18 cellular contexts compared by ENCODE assay signal in genomic region chr7:151195616-151196450, GRCh38. TPM values are rescaled to one million over a fixed set of nuclear protein-coding genes. Genes with fewer than 3 reads are reported as not detected.
DNase-seq lines count a peak whose midpoint lies in the region; ATAC-seq and TF ChIP-seq lines count a peak whose summit lies in the region.
"Had no signal": no experiment of that assay in that cellular context is flagged by ENCODE, and none has a peak within 500 bp of the region (broad histone marks: within the 10 kb centered on the region; RNA-seq: fewer than 3 reads in every experiment).

No MANE protein-coding gene starts in this region.

- H3K27ac ChIP-seq in GM23338 (ENCODE audit: low read depth) (no peak overlapping the region), WERI-Rb-1 (no peak overlapping the region)
- H3K27ac ChIP-seq: SK-N-MC had no signal

- no peaks in the 10 kb centered on the region for H4K20me1 ChIP-seq in GM23338 (replicated peaks; ENCODE audit: insufficient read depth)

- H3K4me3 ChIP-seq in GM23338: no peak overlapping the region
- no peak overlapping the region for H3K4me3 ChIP-seq in WERI-Rb-1 (ENCODE audit: low read depth, low read length)
- H3K4me3 ChIP-seq: GM12878, MG63, SK-N-MC had no signal

- H3K36me3 Mint-ChIP-seq in GM23338 (ENCODE audit: low read depth): no peaks in the 10 kb centered on the region
- H3K36me3 Mint-ChIP-seq in activated CD8-positive, alpha-beta T cell treated with anti-CD3 and anti-CD28 coated beads for 36 hours (ENCODE audit: low read depth): no peaks in the 10 kb centered on the region
- H3K36me3 Mint-ChIP-seq in naive thymus-derived CD8-positive, alpha-beta T cell: no peaks in the 10 kb centered on the region

- H3F3A ChIP-seq in GM23338 (replicated peaks; ENCODE audit: low read depth): no peaks in the 10 kb centered on the region

- no peak overlapping the region for H2AFZ ChIP-seq in GM23338

- CTCF ChIA-PET in HEK293T (lab: Yijun Ruan, JAX): no interaction called here
- CTCF ChIA-PET in activated CD8-positive, alpha-beta T cell treated with anti-CD3 and anti-CD28 coated beads for 36 hours (lab: Charles Lee): no interaction called here

- no peak overlapping the region for H3K27ac Mint-ChIP-seq in GM23338
- H3K27ac Mint-ChIP-seq in activated CD8-positive, alpha-beta T cell treated with anti-CD3 and anti-CD28 coated beads for 36 hours: no peak overlapping the region
- no peak overlapping the region for H3K27ac Mint-ChIP-seq in naive thymus-derived CD8-positive, alpha-beta T cell

- peak in 1 of 2 experiments; percentile 38; a peak in 1 of 4 replicates for TF ChIP-seq CTCF in GM23338 (conservative IDR thresholded peaks at IDR 0.05; ENCODE audit: low read depth in 2 of 2)
- peak; percentile 32 for TF ChIP-seq CTCF in WERI-Rb-1 (IDR thresholded peaks at IDR 0.05; ENCODE audit: low read depth, low read length)
- no peak for TF ChIP-seq CTCF in activated CD8-positive, alpha-beta T cell treated with anti-CD3 and anti-CD28 coated beads for 36 hours (IDR thresholded peaks at IDR 0.05)

- no peaks in the 10 kb centered on the region for H3K79me2 ChIP-seq in GM23338 (replicated peaks; ENCODE audit: insufficient read depth)

- no peak overlapping the region for H3K4me3 Mint-ChIP-seq in GM23338
- H3K4me3 Mint-ChIP-seq in activated CD8-positive, alpha-beta T cell treated with anti-CD3 and anti-CD28 coated beads for 36 hours: no peak overlapping the region
- H3K4me3 Mint-ChIP-seq in naive thymus-derived CD8-positive, alpha-beta T cell: no peak overlapping the region

- peaks cover 2% of the 10 kb centered on the region; the same call in 1 of the 2 replicates for H3K4me1 ChIP-seq in GM23338 (ENCODE audit: insufficient read depth)

- ATAC-seq in GM23338: peak; percentile 55
- no peak for ATAC-seq in activated CD8-positive, alpha-beta T cell treated with anti-CD3 and anti-CD28 coated beads for 36 hours
- ATAC-seq in naive thymus-derived CD8-positive, alpha-beta T cell: no peak
- ATAC-seq: GM12878, HCT116 had no signal

- peak; percentile 43 for DNase-seq in GM23338 (ENCODE audit: low spot score)
- DNase-seq in WERI-Rb-1: no peak
- DNase-seq in iPS-NIHi11 (ENCODE audit: low spot score): peak; percentile 61
- no peak for DNase-seq in HEK293T (ENCODE audit: extremely low spot score)
- no peak for DNase-seq in activated CD8-positive, alpha-beta T cell treated with anti-CD3 and anti-CD28 coated beads for 36 hours
- no peak for DNase-seq in naive thymus-derived CD8-positive, alpha-beta T cell
- DNase-seq: C1 segment of cervical spinal cord, DMS 273 treated with DMSO at 0.1 percent for 48 hours, GDM1, MG63, NCI-H1092 treated with DMSO at 0.1 percent for 48 hours, NCI-H2081 treated with DMSO at 0.1 percent for 48 hours, NCI-H524, Right ventricle myocardium superior had no signal

- H3K9me2 ChIP-seq in GM23338 (ENCODE audit: insufficient read depth): no peaks in the 10 kb centered on the region

- H3K27me3 ChIP-seq in GM23338 (ENCODE audit: insufficient read depth) (no peaks in the 10 kb centered on the region), WERI-Rb-1 (ENCODE audit: insufficient read depth, low read depth, severe bottlenecking) (no peaks in the 10 kb centered on the region)
- H3K27me3 ChIP-seq: MG63 had no signal

- no peaks in the 10 kb centered on the region for H3K9me3 ChIP-seq in WERI-Rb-1 (ENCODE audit: severe bottlenecking)
- H3K9me3 ChIP-seq: MG63 had no signal

- POLR2A ChIA-PET in HEK293T (lab: Yijun Ruan, JAX): interaction anchor here (1.6 kb wide), 1 partner anchor 11 kb away, joined by 4 read pairs; no protein-coding TSS in a partner anchor
- POLR2A ChIA-PET in activated CD8-positive, alpha-beta T cell treated with anti-CD3 and anti-CD28 coated beads for 36 hours (lab: Charles Lee): no interaction called here
- POLR2A ChIA-PET in naive thymus-derived CD8-positive, alpha-beta T cell (lab: Charles Lee): no interaction called here

- H3K4me1 Mint-ChIP-seq in GM23338: peaks cover 5% of the 10 kb centered on the region; the same call in 1 of the 3 replicates
- H3K4me1 Mint-ChIP-seq in activated CD8-positive, alpha-beta T cell treated with anti-CD3 and anti-CD28 coated beads for 36 hours (ENCODE audit: low read depth): no peaks in the 10 kb centered on the region
- peaks cover 0 to 12% (median 6%) of the 10 kb centered on the region in 4 donors for H3K4me1 Mint-ChIP-seq in naive thymus-derived CD8-positive, alpha-beta T cell

- H3K4me2 ChIP-seq in GM23338: no peak overlapping the region

- H3K36me3 ChIP-seq in GM23338 (ENCODE audit: insufficient read depth): no peaks in the 10 kb centered on the region
- H3K36me3 ChIP-seq in WERI-Rb-1: no peaks in the 10 kb centered on the region
- H3K36me3 ChIP-seq: MG63 had no signal

- H3K27me3 Mint-ChIP-seq in GM23338 (ENCODE audit: insufficient read depth, low read depth, poor library complexity): peaks cover 2% of the 10 kb centered on the region
- H3K27me3 Mint-ChIP-seq in activated CD8-positive, alpha-beta T cell treated with anti-CD3 and anti-CD28 coated beads for 36 hours: peaks cover 2% of the 10 kb centered on the region
- peaks cover 0 to 7% (median 3%) of the 10 kb centered on the region in 5 donors for H3K27me3 Mint-ChIP-seq in naive thymus-derived CD8-positive, alpha-beta T cell

- intact Hi-C loops in activated CD8-positive, alpha-beta T cell treated with anti-CD3 and anti-CD28 coated beads for 36 hours (cut with micrococcal nuclease): no loop called here

- no peaks in the 10 kb centered on the region for H3K9me3 Mint-ChIP-seq in GM23338
- H3K9me3 Mint-ChIP-seq in activated CD8-positive, alpha-beta T cell treated with anti-CD3 and anti-CD28 coated beads for 36 hours: no peaks in the 10 kb centered on the region
- no peaks in the 10 kb centered on the region for H3K9me3 Mint-ChIP-seq in naive thymus-derived CD8-positive, alpha-beta T cell

TF ChIP-seq in GM23338, 12 proteins besides CTCF, POLR2A, EP300 and RAD21 (continues in another document):
- no peak for TF ChIP-seq CREB1 (CRISPR knock-in tag; IDR thresholded peaks at IDR 0.05; ENCODE audit: low read depth)

TF ChIP-seq in HEK293T, 16 proteins besides CTCF, POLR2A, EP300 and RAD21:
- TF ChIP-seq BHLHE40 (IDR thresholded peaks at IDR 0.05; ENCODE audit: borderline replicate concordance) (no peak), NFRKB (IDR thresholded peaks at IDR 0.05) (no peak), FOXM1 (IDR thresholded peaks at IDR 0.05; ENCODE audit: borderline replicate concordance) (no peak), FOXK2 (IDR thresholded peaks at IDR 0.05) (no peak), ZNF384 (IDR thresholded peaks at IDR 0.05) (no peak), CTBP1 (IDR thresholded peaks at IDR 0.05; ENCODE audit: borderline replicate concordance) (no peak), ARNT (IDR thresholded peaks at IDR 0.05) (no peak), LEF1 (IDR thresholded peaks at IDR 0.05; ENCODE audit: borderline replicate concordance) (no peak), ELF4 (IDR thresholded peaks at IDR 0.05) (no peak), L3MBTL2 (conservative IDR thresholded peaks at IDR 0.05) (no peak), SP1 (IDR thresholded peaks at IDR 0.05) (no peak), SUZ12 (IDR thresholded peaks at IDR 0.05) (no peak), TARDBP (IDR thresholded peaks at IDR 0.05) (no peak), FOXA1 (IDR thresholded peaks at IDR 0.05) (no peak), HDGF (IDR thresholded peaks at IDR 0.05; ENCODE audit: borderline replicate concordance) (no peak)
- TF ChIP-seq, protein P1, sequence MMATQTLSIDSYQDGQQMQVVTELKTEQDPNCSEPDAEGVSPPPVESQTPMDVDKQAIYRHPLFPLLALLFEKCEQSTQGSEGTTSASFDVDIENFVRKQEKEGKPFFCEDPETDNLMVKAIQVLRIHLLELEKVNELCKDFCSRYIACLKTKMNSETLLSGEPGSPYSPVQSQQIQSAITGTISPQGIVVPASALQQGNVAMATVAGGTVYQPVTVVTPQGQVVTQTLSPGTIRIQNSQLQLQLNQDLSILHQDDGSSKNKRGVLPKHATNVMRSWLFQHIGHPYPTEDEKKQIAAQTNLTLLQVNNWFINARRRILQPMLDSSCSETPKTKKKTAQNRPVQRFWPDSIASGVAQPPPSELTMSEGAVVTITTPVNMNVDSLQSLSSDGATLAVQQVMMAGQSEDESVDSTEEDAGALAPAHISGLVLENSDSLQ (IDR thresholded peaks at IDR 0.05): no peak

RNA-seq across cellular contexts. Expression of gene ASB10, which starts 8.8 kb away (rescaled TPM):
- total RNA-seq in GM23338 (2014; rRNA removed; shearing (Covaris generic)): not detected in 2 replicates
- not detected in 2 replicates for polyA plus RNA-seq in GM23338 (2016; fragmentation: Nextera tagmentation; extraction: Ambion mirVana)
- total RNA-seq in activated CD8-positive, alpha-beta T cell treated with anti-CD3 and anti-CD28 coated beads for 36 hours: not detected
- not detected for total RNA-seq in naive thymus-derived CD8-positive, alpha-beta T cell
- polyA plus RNA-seq in naive thymus-derived CD8-positive, alpha-beta T cell: not detected
- total RNA-seq: A673, GM12878 had no signal
- polyA plus RNA-seq: GM12878 had no signal

RNA-seq across cellular contexts. Expression of gene H2BK1, which starts 14.5 kb away (rescaled TPM):
- not detected in 2 replicates for total RNA-seq in GM23338 (2014; rRNA removed; shearing (Covaris generic))
- not detected in 2 replicates for polyA plus RNA-seq in GM23338 (2016; fragmentation: Nextera tagmentation; extraction: Ambion mirVana)
- total RNA-seq in activated CD8-positive, alpha-beta T cell treated with anti-CD3 and anti-CD28 coated beads for 36 hours: not detected
- total RNA-seq in naive thymus-derived CD8-positive, alpha-beta T cell: 1 to 10 TPM; 2.5 to 2.6 TPM
- not detected for polyA plus RNA-seq in naive thymus-derived CD8-positive, alpha-beta T cell
- total RNA-seq: A673, Right ventricle myocardium superior had no signal
- polyA plus RNA-seq: GM12878 had no signal

RNA-seq across cellular contexts. Expression of gene GBX1, which starts 28.3 kb away (rescaled TPM):
- 0.24 and 1.8 TPM in 2 replicates for total RNA-seq in GM23338 (2014; rRNA removed; shearing (Covaris generic))
- not detected in 2 replicates for polyA plus RNA-seq in GM23338 (2016; fragmentation: Nextera tagmentation; extraction: Ambion mirVana)
- not detected for total RNA-seq in activated CD8-positive, alpha-beta T cell treated with anti-CD3 and anti-CD28 coated beads for 36 hours
- total RNA-seq in naive thymus-derived CD8-positive, alpha-beta T cell: not detected
- polyA plus RNA-seq in naive thymus-derived CD8-positive, alpha-beta T cell: not detected
- total RNA-seq: A673, GM12878 had no signal
- polyA plus RNA-seq: GM12878 had no signal

RNA-seq across cellular contexts. Expression of gene ABCF2, which starts 31.2 kb away (rescaled TPM):
- total RNA-seq in GM23338 (2014; rRNA removed; shearing (Covaris generic)): 47.9 and 58.7 TPM in 2 replicates
- polyA plus RNA-seq in GM23338 (2016; fragmentation: Nextera tagmentation; extraction: Ambion mirVana): 17.8 and 18.7 TPM in 2 replicates
- total RNA-seq in activated CD8-positive, alpha-beta T cell treated with anti-CD3 and anti-CD28 coated beads for 36 hours: 10 to 100 TPM; 48.1 to 56.2 TPM
- total RNA-seq in naive thymus-derived CD8-positive, alpha-beta T cell: 10 to 100 TPM; 30.2 to 34.2 TPM
- 10 to 100 TPM; 23.0 to 40.4 (median 31.6) TPM for polyA plus RNA-seq in naive thymus-derived CD8-positive, alpha-beta T cell

RNA-seq across cellular contexts. Expression of gene CHPF2, which starts 36.5 kb away (rescaled TPM):
- 24.9 and 26.1 TPM in 2 replicates for total RNA-seq in GM23338 (2014; rRNA removed; shearing (Covaris generic))
- polyA plus RNA-seq in GM23338 (2016; fragmentation: Nextera tagmentation; extraction: Ambion mirVana): 4.8 and 5.4 TPM in 2 replicates
- total RNA-seq in activated CD8-positive, alpha-beta T cell treated with anti-CD3 and anti-CD28 coated beads for 36 hours: 10 to 100 TPM; 23.7 to 27.3 TPM
- total RNA-seq in naive thymus-derived CD8-positive, alpha-beta T cell: 10 to 100 TPM; 47.8 to 48.6 TPM
- polyA plus RNA-seq in naive thymus-derived CD8-positive, alpha-beta T cell: 10 to 100 TPM; 16.8 to 20.1 (median 17.6) TPM

Comparison
In these comparisons a context has a peak if more than half of its experiments do, and no peak if none do; other contexts are left out.
1. DNase-seq: peak in GM23338 (single experiment) and iPS-NIHi11 (single experiment); none in WERI-Rb-1 (single experiment), HEK293T (single experiment), activated CD8-positive, alpha-beta T cell treated with anti-CD3 and anti-CD28 coated beads for 36 hours (single experiment) and naive thymus-derived CD8-positive, alpha-beta T cell (0 of 10).